ENCODE assay signal across 13 cellular contexts in genomic region chr19:1015782-1016646, GRCh38. TPM values are rescaled to one million over a fixed set of nuclear protein-coding genes. Genes with fewer than 3 reads are reported as not detected.
DNase-seq lines count a peak whose midpoint lies in the region; ATAC-seq and TF ChIP-seq lines count a peak whose summit lies in the region.
"Had no signal": no experiment of that assay in that cellular context is flagged by ENCODE, and none has a peak within 500 bp of the region (broad histone marks: within the 10 kb centered on the region; RNA-seq: fewer than 3 reads in every experiment).

No MANE protein-coding gene starts in this region.

- no peak overlapping the region for H4K91ac ChIP-seq in neuronal stem cell (ENCODE audit: low read depth, low read length, poor library complexity)

- H3K9me3 ChIP-seq in endodermal cell (ENCODE audit: control insufficient read depth, low read length), result no peaks in the 10 kb centered on the region
- H3K9me3 ChIP-seq in neuronal stem cell (replicated peaks in 1 of 2; ENCODE audit: control insufficient read depth in 2 of 2, insufficient read depth in 1 of 2, low read depth in 1 of 2, low read length in 2 of 2), result no peaks in the 10 kb centered on the region

- H2BK5ac ChIP-seq in neuronal stem cell (ENCODE audit: low read length), result peak overlapping the region; percentile 78

- H3K4me1 ChIP-seq in endodermal cell (ENCODE audit: control insufficient read depth, insufficient read depth, low read length) (peaks cover 13% of the 10 kb centered on the region), neuronal stem cell (ENCODE audit: control insufficient read depth in 2 of 2, insufficient read depth in 1 of 2, low read depth in 1 of 2, low read length in 2 of 2) (peaks cover 24 to 37% of the 10 kb centered on the region in 2 donors)

- H3K4me3 Mint-ChIP-seq in IgD-negative memory B cell (peak overlapping the region in 2 of 4 donors; percentile 80 to 93), endodermal cell (no peak overlapping the region), mesothelial cell of epicardium (no peak overlapping the region)

- DNase-seq in AG10803 (ENCODE audit: low read depth) (no peak), endodermal cell (no peak), neuronal stem cell (ENCODE audit: low spot score) (no peak), NAMALWA (ENCODE audit: low spot score) (no peak), mesothelial cell of epicardium (ENCODE audit: low spot score in 2 of 2, unreplicated experiment in 2 of 2) (no peak), NCI-H226 (no peak)
- DNase-seq: activated effector memory CD4-positive, alpha-beta T cell treated with Interleukin-2 at 50 U/mL for 16 hours; effector memory CD8-positive, alpha-beta T cell; NCI-H69 had no signal

- H3K27ac Mint-ChIP-seq in IgD-negative memory B cell (peak overlapping the region in 2 of 3 donors; percentile 73 to 78), endodermal cell (peak overlapping the region; percentile 72), mesothelial cell of epicardium (no peak overlapping the region)

- no peak overlapping the region for H2AFZ ChIP-seq in neuronal stem cell (ENCODE audit: low read length)

- peak overlapping the region; percentile 89 for H3K23ac ChIP-seq in neuronal stem cell (ENCODE audit: low read depth, low read length, poor library complexity)

- H3K4me2 ChIP-seq in neuronal stem cell (ENCODE audit: insufficient read depth, low read length, poor library complexity, severe bottlenecking), result peak overlapping the region; percentile 43

- no peak overlapping the region for H2BK15ac ChIP-seq in neuronal stem cell (ENCODE audit: low read length)

- H3K36me3 ChIP-seq in endodermal cell (ENCODE audit: control insufficient read depth, insufficient read depth, low read length) (peaks cover 17% of the 10 kb centered on the region), neuronal stem cell (replicated peaks in 1 of 2; ENCODE audit: control insufficient read depth in 2 of 2, insufficient read depth in 2 of 2, low read length in 2 of 2) (peaks cover 21 to 47% of the 10 kb centered on the region in 2 donors)

- H3K36me3 Mint-ChIP-seq in IgD-negative memory B cell (no peaks in the 10 kb centered on the region), endodermal cell (ENCODE audit: low read depth) (no peaks in the 10 kb centered on the region), mesothelial cell of epicardium (peaks cover 2% of the 10 kb centered on the region)

- ATAC-seq in GM18520 (IDR thresholded peaks at IDR 0.05; ENCODE audit: unreplicated experiment), result no peak
- ATAC-seq: effector memory CD8-positive, alpha-beta T cell had no signal

- H3K79me1 ChIP-seq in neuronal stem cell (ENCODE audit: low read depth, low read length), result peaks cover 66% of the 10 kb centered on the region

- peak overlapping the region; percentile 89 for H2AK5ac ChIP-seq in neuronal stem cell (ENCODE audit: low read depth, low read length)

- peak overlapping the region; percentile 41 for H2BK12ac ChIP-seq in neuronal stem cell (ENCODE audit: low read length)

- H3K27me3 ChIP-seq in endodermal cell (ENCODE audit: control insufficient read depth, insufficient read depth, low read length, poor library complexity, severe bottlenecking) (no peaks in the 10 kb centered on the region), neuronal stem cell (ENCODE audit: control insufficient read depth in 3 of 3, insufficient read depth in 3 of 3, low read depth in 1 of 3, low read length in 3 of 3) (no peaks in the 10 kb centered on the region)

- H3K9ac ChIP-seq in endodermal cell (ENCODE audit: extremely low read depth, low read length, poor library complexity, severe bottlenecking) (no peak overlapping the region), neuronal stem cell (ENCODE audit: low read depth, low read length, poor library complexity) (peak overlapping the region; percentile 75)

- no peak overlapping the region for H3K27ac ChIP-seq in endodermal cell (ENCODE audit: low read depth, low read length)
- peak overlapping the region; percentile 48 for H3K27ac ChIP-seq in neuronal stem cell (replicated peaks; ENCODE audit: low read length)

- H2BK120ac ChIP-seq in neuronal stem cell (ENCODE audit: low read depth, low read length), result no peak overlapping the region

- H4K8ac ChIP-seq in neuronal stem cell (ENCODE audit: low read depth, low read length), result no peak overlapping the region

- peak overlapping the region; percentile 20 for H3K4me3 ChIP-seq in AG10803 (ENCODE audit: low read length)
- no peak overlapping the region for H3K4me3 ChIP-seq in endodermal cell (ENCODE audit: low read length)
- no peak overlapping the region for H3K4me3 ChIP-seq in neuronal stem cell (ENCODE audit: low read length in 2 of 2)

- no peak for TF ChIP-seq CTCF in AG10803 (conservative IDR thresholded peaks at IDR 0.05; ENCODE audit: low read length)
- TF ChIP-seq CTCF in endodermal cell (conservative IDR thresholded peaks at IDR 0.05), result no peak
- TF ChIP-seq CTCF in mesothelial cell of epicardium (IDR thresholded peaks at IDR 0.05; ENCODE audit: unreplicated experiment), result no peak

- H3K14ac ChIP-seq in neuronal stem cell (ENCODE audit: low read length), result peak overlapping the region; percentile 94

- H3K27me3 Mint-ChIP-seq in IgD-negative memory B cell (no peaks in the 10 kb centered on the region), endodermal cell (ENCODE audit: insufficient read depth) (no peaks in the 10 kb centered on the region), mesothelial cell of epicardium (ENCODE audit: low read depth) (no peaks in the 10 kb centered on the region)
- H3K27me3 Mint-ChIP-seq: effector memory CD8-positive, alpha-beta T cell had no signal

- no peaks in the 10 kb centered on the region for H3K9me3 Mint-ChIP-seq in IgD-negative memory B cell
- no peaks in the 10 kb centered on the region for H3K9me3 Mint-ChIP-seq in endodermal cell
- H3K9me3 Mint-ChIP-seq in mesothelial cell of epicardium, result no peaks in the 10 kb centered on the region
- H3K9me3 Mint-ChIP-seq: effector memory CD8-positive, alpha-beta T cell had no signal

- H3K18ac ChIP-seq in neuronal stem cell (ENCODE audit: low read length), result peak overlapping the region; percentile 51

- H3K4me1 Mint-ChIP-seq in IgD-negative memory B cell, result peaks cover 0 to 25% (median 18%) of the 10 kb centered on the region in 3 donors
- H3K4me1 Mint-ChIP-seq in endodermal cell, result peaks cover 7% of the 10 kb centered on the region
- peaks cover 27% of the 10 kb centered on the region for H3K4me1 Mint-ChIP-seq in mesothelial cell of epicardium

- no peak overlapping the region for H3K4ac ChIP-seq in neuronal stem cell (ENCODE audit: low read length)

- WGBS in endodermal cell (ENCODE audit: insufficient coverage in 1 of 2, insufficient read length in 1 of 2), 2 experiments, result 75 to 81% methylated on average over 23 to 31 of the region's 31 CpGs
- no CpG with 5 or more reads among the region's 31 CpGs for WGBS in neuronal stem cell (ENCODE audit: extremely low coverage in 2 of 2, insufficient read length in 2 of 2, insufficient replicate concordance in 1 of 2), 2 donors

RNA-seq across cellular contexts. Expression of gene TMEM259, which starts 4.9 kb away (rescaled TPM):
- 82.6 TPM for polyA plus RNA-seq in IgD-negative memory B cell
- total RNA-seq in endodermal cell (100 to 1,000 TPM; 157 to 176 TPM), mesothelial cell of epicardium (232 to 245 TPM (median 242 TPM) in 3 replicates)
- 146 TPM for polyA plus RNA-seq in endodermal cell (2013, experiment 1 of 2)
- polyA plus RNA-seq in endodermal cell (2013, experiment 2 of 2), result 122 TPM
- polyA plus RNA-seq in neuronal stem cell (2013, experiment 1 of 2), result 113 TPM
- polyA plus RNA-seq in neuronal stem cell (2013, experiment 2 of 2), result 111 TPM

RNA-seq across cellular contexts. Expression of gene RNU6-2, which starts 5.3 kb away (rescaled TPM):
- polyA plus RNA-seq in IgD-negative memory B cell, result not detected
- total RNA-seq in endodermal cell (not detected), mesothelial cell of epicardium (not detected in 3 replicates)
- under 0.01 TPM for polyA plus RNA-seq in endodermal cell (2013, experiment 1 of 2)
- polyA plus RNA-seq in endodermal cell (2013, experiment 2 of 2), result under 0.01 TPM
- not detected for polyA plus RNA-seq in neuronal stem cell (2013, experiment 1 of 2)
- polyA plus RNA-seq in neuronal stem cell (2013, experiment 2 of 2), result not detected
- total RNA-seq: kidney epithelial cell, pulmonary artery endothelial cell had no signal

RNA-seq across cellular contexts. Expression of gene CNN2, which starts 10.4 kb away (rescaled TPM):
- 596 TPM for polyA plus RNA-seq in IgD-negative memory B cell
- total RNA-seq in endodermal cell (100 to 1,000 TPM; 426 to 469 TPM), mesothelial cell of epicardium (492 to 501 TPM (median 493 TPM) in 3 replicates)
- polyA plus RNA-seq in endodermal cell (2013, experiment 1 of 2), result 225 TPM
- polyA plus RNA-seq in endodermal cell (2013, experiment 2 of 2), result 200 TPM
- 235 TPM for polyA plus RNA-seq in neuronal stem cell (2013, experiment 1 of 2)
- polyA plus RNA-seq in neuronal stem cell (2013, experiment 2 of 2), result 243 TPM

RNA-seq across cellular contexts. Expression of gene GRIN3B, which starts 15.8 kb away (rescaled TPM):
- polyA plus RNA-seq in IgD-negative memory B cell, result not detected
- 1 to 10 TPM; 2.0 TPM for total RNA-seq in endodermal cell
- polyA plus RNA-seq in endodermal cell (2013, experiment 1 of 2), result 0.85 TPM
- 0.50 TPM for polyA plus RNA-seq in endodermal cell (2013, experiment 2 of 2)
- polyA plus RNA-seq in neuronal stem cell (2013, experiment 1 of 2), result 4.2 TPM
- polyA plus RNA-seq in neuronal stem cell (2013, experiment 2 of 2), result 3.9 TPM
- total RNA-seq in mesothelial cell of epicardium, result 0.29 to 0.36 TPM (median 0.34 TPM) in 3 replicates

RNA-seq across cellular contexts. Expression of gene ABCA7, which starts 23.9 kb away (rescaled TPM):
- polyA plus RNA-seq in IgD-negative memory B cell, result 21.4 TPM
- total RNA-seq in endodermal cell (10 to 100 TPM; 67.2 to 68.7 TPM), mesothelial cell of epicardium (18.0 to 22.5 TPM (median 20.1 TPM) in 3 replicates)
- polyA plus RNA-seq in endodermal cell (2013, experiment 1 of 2), result 16.2 TPM
- 16.2 TPM for polyA plus RNA-seq in endodermal cell (2013, experiment 2 of 2)
- polyA plus RNA-seq in neuronal stem cell (2013, experiment 1 of 2), result 9.4 TPM
- 8.0 TPM for polyA plus RNA-seq in neuronal stem cell (2013, experiment 2 of 2)
